21 cellular contexts compared by ENCODE assay signal in the genomic region with DNA sequence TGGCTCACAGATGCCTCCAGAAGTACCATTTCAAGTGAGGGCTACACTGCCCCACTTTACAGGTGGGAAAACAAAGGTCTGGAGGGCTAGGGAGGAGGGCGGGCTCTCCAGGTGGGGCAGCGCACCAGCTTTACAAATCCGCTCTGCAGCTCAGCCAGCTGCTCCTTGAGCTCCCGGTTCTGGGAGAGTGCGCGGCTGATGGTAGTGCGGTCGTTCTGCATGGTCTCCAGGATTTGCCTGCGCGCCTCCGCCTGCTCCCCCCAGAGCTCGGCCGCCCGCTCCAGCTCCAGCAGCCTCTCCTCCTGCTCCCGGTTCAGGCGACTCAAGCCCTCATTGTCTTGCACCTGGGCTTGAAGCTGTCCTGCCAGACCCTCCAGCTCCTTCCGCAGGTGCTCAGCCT. TPM values are rescaled to one million over a fixed set of nuclear protein-coding genes. Genes with fewer than 3 reads are reported as not detected.
A peak's percentile ranks its signal among the peaks of the same experiment; 100 is the strongest.
DNase-seq lines count a peak whose midpoint lies in the region; ATAC-seq, FAIRE-seq and TF ChIP-seq lines count a peak whose summit lies in the region.
"Had no signal": no experiment of that assay in that cellular context is flagged by ENCODE, and none has a peak within 500 bp of the region (broad histone marks: within the 10 kb centered on the region; RNA-seq: fewer than 3 reads in every experiment).

No MANE protein-coding gene starts in this region.

- H3K79me2 ChIP-seq in HepG2 (ENCODE audit: insufficient read depth, low read length): no peaks in the 10 kb centered on the region
- no peaks in the 10 kb centered on the region for H3K79me2 ChIP-seq in K562 (ENCODE audit: control insufficient read depth, insufficient read depth, low read length)
- H3K79me2 ChIP-seq in osteoblast (ENCODE audit: insufficient read depth, low read length): no peaks in the 10 kb centered on the region

- H3K4me3 ChIP-seq in HepG2 (replicated peaks in 1 of 3; ENCODE audit: insufficient read depth in 1 of 3, low read depth in 2 of 3, low read length in 3 of 3) (no peak overlapping the region), right lobe of liver (no peak overlapping the region), K562 (no peak overlapping the region), osteoblast (ENCODE audit: insufficient read depth, low read length) (no peak overlapping the region)
- H3K4me3 ChIP-seq: BLaER1 had no signal

- H4K20me1 ChIP-seq in HepG2 (ENCODE audit: insufficient read depth, low read length): no peaks in the 10 kb centered on the region
- H4K20me1 ChIP-seq in K562 (replicated peaks; ENCODE audit: control insufficient read depth, insufficient read depth, low read length): no peaks in the 10 kb centered on the region
- H4K20me1 ChIP-seq in osteoblast (ENCODE audit: insufficient read depth, low read length): peaks cover 31% of the 10 kb centered on the region

- no peak overlapping the region for H3K9ac ChIP-seq in HepG2 (ENCODE audit: insufficient read depth, low read depth, low read length)
- H3K9ac ChIP-seq in K562 (ENCODE audit: insufficient read depth in 1 of 2, low read depth in 2 of 2, low read length in 2 of 2): peak overlapping the region in 1 of 2 experiments; percentile 39; a peak in 1 of 4 replicates
- H3K9ac ChIP-seq: BLaER1 had no signal

- intact Hi-C loops in HepG2 (cut with micrococcal nuclease; ENCODE audit: unreplicated experiment) (no loop called here), right lobe of liver (cut with DNase I) (no loop called here), K562 (cut with micrococcal nuclease) (no loop called here)

- H3K4me2 ChIP-seq in HepG2 (ENCODE audit: low read depth, low read length) (no peak overlapping the region), K562 (ENCODE audit: insufficient read depth, low read length) (no peak overlapping the region), osteoblast (ENCODE audit: insufficient read depth, low read length) (no peak overlapping the region)
- H3K4me2 ChIP-seq: BLaER1 had no signal

- no TSS peak for BruUV-seq in HepG2 (replicated peaks; lab: Mats Ljungman, UMichigan)
- BruUV-seq in K562 (replicated peaks; lab: Mats Ljungman, UMichigan): no TSS peak

- CTCF ChIA-PET in HepG2 (lab: Yijun Ruan, JAX; ENCODE audit: low intra/inter-chr PET ratio, low total read pairs): no interaction called here
- CTCF ChIA-PET in K562 (lab: Yijun Ruan, JAX; ENCODE audit: low intra/inter-chr PET ratio): no interaction called here

- TF ChIP-seq POLR2A in HepG2 (IDR thresholded peaks at IDR 0.05; ENCODE audit: insufficient read depth in 1 of 2, low read depth in 2 of 2, low read length in 2 of 2) (no peak), right lobe of liver (IDR thresholded peaks at IDR 0.05) (no peak), K562 (conservative IDR thresholded peaks at IDR 0.05) (no peak)

- ATAC-seq in HepG2: no peak
- no peak for ATAC-seq in right lobe of liver
- ATAC-seq in K562: no peak
- no peak for ATAC-seq in HG03469 (IDR thresholded peaks at IDR 0.05; ENCODE audit: unreplicated experiment)
- ATAC-seq: CD8-positive, alpha-beta T cell had no signal

- H3K27me3 ChIP-seq in HepG2 (ENCODE audit: control insufficient read depth in 1 of 2, insufficient read depth in 2 of 2, low read length in 2 of 2) (no peaks in the 10 kb centered on the region), right lobe of liver (no peaks in the 10 kb centered on the region), K562 (ENCODE audit: control insufficient read depth in 2 of 2, insufficient read depth in 2 of 2, low read length in 2 of 2) (no peaks in the 10 kb centered on the region), osteoblast (ENCODE audit: insufficient read depth, low read length) (no peaks in the 10 kb centered on the region)
- H3K27me3 ChIP-seq: BLaER1 had no signal

- POLR2A ChIA-PET in HepG2 (lab: Yijun Ruan, JAX): no interaction called here
- POLR2A ChIA-PET in K562 (lab: Yijun Ruan, JAX): interaction anchor here (0.8 to 3.3 kb wide), 7 partner anchors 7 to 46 kb away, joined by 3 to 21 read pairs (median 8); a partner anchor contains a TSS

- TF ChIP-seq EP300 in HepG2 (IDR thresholded peaks at IDR 0.05; ENCODE audit: low read depth in 2 of 2, low read length in 2 of 2): no peak
- no peak for TF ChIP-seq EP300 in HepG2 (CRISPR knock-in tag; IDR thresholded peaks at IDR 0.05; ENCODE audit: borderline replicate concordance)
- TF ChIP-seq EP300 in K562 (IDR thresholded peaks at IDR 0.05; ENCODE audit: low read length): no peak

- no peak overlapping the region for H3K27ac ChIP-seq in HepG2 (ENCODE audit: extremely low read length, insufficient read depth, low read length)
- no peak overlapping the region for H3K27ac ChIP-seq in right lobe of liver
- H3K27ac ChIP-seq in K562 (ENCODE audit: extremely low read depth, low read depth, low read length): no peak overlapping the region
- H3K27ac ChIP-seq in osteoblast (ENCODE audit: low read depth, low read length): no peak overlapping the region
- H3K27ac ChIP-seq: 22Rv1, BLaER1, C4-2B had no signal

- H3K9me1 ChIP-seq in K562 (ENCODE audit: control insufficient read depth, insufficient read depth, low read length): no peaks in the 10 kb centered on the region

- H3K36me3 ChIP-seq in HepG2 (replicated peaks in 1 of 2; ENCODE audit: control insufficient read depth in 1 of 2, insufficient read depth in 2 of 2, low read length in 2 of 2) (peaks cover 31 to 65% of the 10 kb centered on the region in 2 experiments; a peak in 4 of 5 replicates), right lobe of liver (peaks cover 0 to 63% (median 44%) of the 10 kb centered on the region in 4 donors), K562 (ENCODE audit: control insufficient read depth, insufficient read depth, low read length) (peaks cover 83% of the 10 kb centered on the region), osteoblast (ENCODE audit: insufficient read depth, low read length) (peaks cover 88% of the 10 kb centered on the region)

- no peaks in the 10 kb centered on the region for H3K9me3 ChIP-seq in HepG2 (ENCODE audit: low read length)
- no peaks in the 10 kb centered on the region for H3K9me3 ChIP-seq in right lobe of liver
- H3K9me3 ChIP-seq in K562 (replicated peaks; ENCODE audit: control insufficient read depth, insufficient read depth, low read depth, low read length): no peaks in the 10 kb centered on the region
- no peaks in the 10 kb centered on the region for H3K9me3 ChIP-seq in osteoblast (ENCODE audit: low read depth, low read length)
- H3K9me3 ChIP-seq: BLaER1, Caco-2 had no signal

- TF ChIP-seq CTCF in HepG2 (CRISPR knock-in tag; IDR thresholded peaks at IDR 0.05): no peak
- TF ChIP-seq CTCF in right lobe of liver (IDR thresholded peaks at IDR 0.05): no peak
- TF ChIP-seq CTCF in K562 (IDR thresholded peaks at IDR 0.05 in 2 of 3, conservative IDR thresholded peaks at IDR 0.05 in 1 of 3; ENCODE audit: insufficient read depth in 2 of 3, low read depth in 1 of 3, low read length in 3 of 3): no peak
- TF ChIP-seq CTCF in osteoblast (IDR thresholded peaks at IDR 0.05; ENCODE audit: extremely low read depth, low read depth, low read length): no peak
- TF ChIP-seq CTCF in GM10266 (IDR thresholded peaks at IDR 0.05; ENCODE audit: control insufficient read depth, insufficient read depth, low read depth, missing control alignments): no peak

- no peak for FAIRE-seq in HepG2 (lab: Jason Lieb, UNC)
- no peak for FAIRE-seq in K562 (lab: Jason Lieb, UNC)
- FAIRE-seq: A204.1, D721Med, GM12892 had no signal

- H3K4me1 ChIP-seq in HepG2 (ENCODE audit: insufficient read depth, low read length): no peaks in the 10 kb centered on the region
- no peaks in the 10 kb centered on the region for H3K4me1 ChIP-seq in right lobe of liver
- H3K4me1 ChIP-seq in K562 (replicated peaks in 1 of 2; ENCODE audit: control insufficient read depth in 2 of 2, insufficient read depth in 2 of 2, low read length in 2 of 2): peaks cover 2 to 25% of the 10 kb centered on the region in 2 experiments; a peak in 4 of 5 replicates
- H3K4me1 ChIP-seq in osteoblast (ENCODE audit: insufficient read depth, low read length): no peaks in the 10 kb centered on the region
- H3K4me1 ChIP-seq: BLaER1, Caco-2 had no signal

- no peak overlapping the region for H2AFZ ChIP-seq in HepG2 (ENCODE audit: low read length)
- no peak overlapping the region for H2AFZ ChIP-seq in K562 (ENCODE audit: low read depth, low read length)
- no peak overlapping the region for H2AFZ ChIP-seq in osteoblast (ENCODE audit: low read length)

- TF ChIP-seq RAD21 in HepG2 (CRISPR knock-in tag; IDR thresholded peaks at IDR 0.05) (no peak), K562 (CRISPR knock-in tag; conservative IDR thresholded peaks at IDR 0.05 in 1 of 2, IDR thresholded peaks at IDR 0.05 in 1 of 2) (no peak)

- DNase-seq in HepG2 (ENCODE audit: low spot score) (no peak), right lobe of liver (no peak), K562 (ENCODE audit: extremely low read depth in 1 of 4, low spot score in 3 of 4) (no peak), osteoblast (ENCODE audit: insufficient read length, low spot score, missing footprints) (peak; percentile 52), GM10266 (ENCODE audit: extremely low spot score) (no peak)
- DNase-seq: Caco-2; CD4-positive, CD25-positive, alpha-beta regulatory T cell; CD8-positive, alpha-beta T cell; DMS 273 treated with DMSO at 0.1 percent for 48 hours; DMS79 treated with DMSO at 0.1 percent for 48 hours; GF-D8; GOT3; H7; HCEC 1CT had no signal

- 100% methylated on average over 2 of the region's 17 CpGs for WGBS in HepG2 (ENCODE audit: low lambda C conversion rate)
- 100% methylated on average over 1 of the region's 17 CpGs for WGBS in right lobe of liver (ENCODE audit: insufficient coverage, low coverage, low lambda C conversion rate, missing lambda C conversion rate)
- WGBS in K562 (ENCODE audit: insufficient coverage, low coverage, missing lambda C conversion rate): 94% methylated on average over 17 of the region's 17 CpGs

- in situ Hi-C loops in HepG2 (cut with HindIII; ENCODE audit: extremely low pct_ligation_motif_present, low pct_unique_long_range_greater_than_20kb) (no loop called here), K562 (cut with MboI) (no loop called here)

RNA-seq across cellular contexts. Expression of a gene that starts 15.5 kb away (rescaled TPM):
- 35.4 and 45.8 TPM in 2 replicates for total RNA-seq in HepG2 (2016; rRNA removed; fragmentation: Illumina TruSeq; extraction: Trizol)
- 6.4 and 8.4 TPM in 2 replicates for total RNA-seq in HepG2 (2016; cell fraction: cytosol; rRNA removed; fragmentation: Illumina TruSeq; extraction: Trizol; ENCODE audit: low read depth)
- total RNA-seq in HepG2 (2016; cell fraction: insoluble cytoplasmic fraction; rRNA removed; fragmentation: Illumina TruSeq; extraction: Trizol): 31.1 and 49.9 TPM in 2 replicates
- total RNA-seq in HepG2 (2016; cell fraction: membrane; rRNA removed; fragmentation: Illumina TruSeq; extraction: Trizol): 10.9 and 13.1 TPM in 2 replicates
- total RNA-seq in HepG2 (2016; cell fraction: nucleus; rRNA removed; fragmentation: Illumina TruSeq; extraction: Trizol): 42.8 and 46.0 TPM in 2 replicates
- 43.0 and 45.3 TPM in 2 replicates for polyA plus RNA-seq in HepG2 (2011; rRNA removed)
- polyA plus RNA-seq in HepG2 (2011; cell fraction: cytosol; rRNA removed): 21.2 and 23.8 TPM in 2 replicates
- 61.8 and 75.6 TPM in 2 replicates for polyA plus RNA-seq in HepG2 (2011; cell fraction: nucleus; rRNA removed)
- polyA plus RNA-seq in HepG2 (2012): 38.1 and 47.2 TPM in 2 replicates
- 2.0 and 2.7 TPM in 2 replicates for polyA plus RNA-seq in HepG2 (2016; cell fraction: cytosol; fragmentation: Illumina TruSeq; extraction: Trizol; ENCODE audit: low read depth)
- polyA plus RNA-seq in HepG2 (2016; cell fraction: insoluble cytoplasmic fraction; fragmentation: Illumina TruSeq; extraction: Trizol; ENCODE audit: low read depth): 30.5 and 39.7 TPM in 2 replicates
- polyA plus RNA-seq in HepG2 (2016; cell fraction: membrane; fragmentation: Illumina TruSeq; extraction: Trizol; ENCODE audit: low read depth): 4.6 and 5.4 TPM in 2 replicates
- polyA plus RNA-seq in HepG2 (2016; cell fraction: nucleus; fragmentation: Illumina TruSeq; extraction: Trizol; ENCODE audit: insufficient read depth, low read depth): 113 and 115 TPM in 2 replicates
- polyA minus RNA-seq in HepG2 (2011; rRNA and poly(A)+ RNA removed; ENCODE audit: low replicate concordance): 35.4 and 37.7 TPM in 2 replicates
- polyA minus RNA-seq in HepG2 (2011; cell fraction: cytosol; rRNA and poly(A)+ RNA removed): 20.2 and 23.6 TPM in 2 replicates
- polyA minus RNA-seq in HepG2 (2011; cell fraction: nucleus; rRNA and poly(A)+ RNA removed): 62.4 and 64.2 TPM in 2 replicates
- 10 to 100 TPM; 25.0 to 53.0 (median 35.5) TPM for total RNA-seq in right lobe of liver
- 623 and 716 TPM in 2 replicates for total RNA-seq in K562 (2011; cell fraction: chromatin; rRNA removed; ENCODE audit: low replicate concordance)
- 264 and 268 TPM in 2 replicates for total RNA-seq in K562 (2011; cell fraction: nucleolus; rRNA removed)
- total RNA-seq in K562 (2011; cell fraction: nucleoplasm; rRNA removed): 448 and 517 TPM in 2 replicates
- total RNA-seq in K562 (2014; rRNA removed): 101 and 116 TPM in 2 replicates
- 70.7 and 80.5 TPM in 2 replicates for total RNA-seq in K562 (2014; rRNA removed; fragmentation: Illumina TruSeq; extraction: Trizol)
- 69.2 and 75.1 TPM in 2 replicates for total RNA-seq in K562 (2015; rRNA removed; fragmentation: Illumina TruSeq; extraction: Trizol)
- 91.3 and 109 TPM in 2 replicates for total RNA-seq in K562 (2021)
- polyA plus RNA-seq in K562 (2011; rRNA removed): 76.0 and 137 TPM in 2 replicates
- 48.9 and 79.1 TPM in 2 replicates for polyA plus RNA-seq in K562 (2011; cell fraction: cytosol; rRNA removed)
- 143 and 177 TPM in 2 replicates for polyA plus RNA-seq in K562 (2011; cell fraction: nucleus; rRNA removed)
- polyA plus RNA-seq in K562 (2012): 75.8 and 115 TPM in 2 replicates
- 117 and 122 TPM in 2 replicates for polyA plus RNA-seq in K562 (2014; fragmentation: Illumina TruSeq; extraction: Trizol)
- 10 to 100 TPM; 15.7 to 21.9 TPM for polyA plus RNA-seq in K562 (2014; fragmentation: Nextera tagmentation; extraction: Ambion mirVana)
- polyA plus RNA-seq in K562 (2014; rRNA removed): 98.1 and 138 TPM in 2 replicates
- 69.9 and 111 TPM in 2 replicates for polyA minus RNA-seq in K562 (2011; rRNA and poly(A)+ RNA removed)
- polyA minus RNA-seq in K562 (2011; cell fraction: cytosol; rRNA and poly(A)+ RNA removed): 40.1 and 56.7 TPM in 2 replicates
- polyA minus RNA-seq in K562 (2011; cell fraction: nucleus; rRNA and poly(A)+ RNA removed): 86.6 and 165 TPM in 2 replicates
- total RNA-seq in osteoblast: 121 and 137 TPM in 2 replicates

RNA-seq across cellular contexts. Expression of a gene that starts 15.7 kb away (rescaled TPM):
- total RNA-seq in HepG2 (2016; rRNA removed; fragmentation: Illumina TruSeq; extraction: Trizol) (39.2 and 46.5 TPM in 2 replicates), right lobe of liver (10 to 100 TPM; 10.8 to 17.3 (median 14.3) TPM), K562 (2014; rRNA removed) (105 and 106 TPM in 2 replicates), K562 (2014; rRNA removed; fragmentation: Illumina TruSeq; extraction: Trizol) (82.6 and 86.7 TPM in 2 replicates), K562 (2015; rRNA removed; fragmentation: Illumina TruSeq; extraction: Trizol) (93.9 and 94.3 TPM in 2 replicates), K562 (2021) (72.3 and 77.3 TPM in 2 replicates), osteoblast (19.2 and 20.3 TPM in 2 replicates)
- 10.4 and 11.6 TPM in 2 replicates for total RNA-seq in HepG2 (2016; cell fraction: cytosol; rRNA removed; fragmentation: Illumina TruSeq; extraction: Trizol; ENCODE audit: low read depth)
- total RNA-seq in HepG2 (2016; cell fraction: insoluble cytoplasmic fraction; rRNA removed; fragmentation: Illumina TruSeq; extraction: Trizol): 42.5 and 47.8 TPM in 2 replicates
- total RNA-seq in HepG2 (2016; cell fraction: membrane; rRNA removed; fragmentation: Illumina TruSeq; extraction: Trizol): 25.1 and 25.9 TPM in 2 replicates
- 15.1 and 18.1 TPM in 2 replicates for total RNA-seq in HepG2 (2016; cell fraction: nucleus; rRNA removed; fragmentation: Illumina TruSeq; extraction: Trizol)
- polyA plus RNA-seq in HepG2 (2011; rRNA removed) (41.0 and 48.7 TPM in 2 replicates), K562 (2011; rRNA removed) (121 and 145 TPM in 2 replicates), K562 (2014; fragmentation: Illumina TruSeq; extraction: Trizol) (95.9 and 104 TPM in 2 replicates), K562 (2014; fragmentation: Nextera tagmentation; extraction: Ambion mirVana) (100 to 1,000 TPM in 1 of 2 experiments, 10 to 100 TPM in 1; 62.8 to 133 TPM), K562 (2014; rRNA removed) (121 and 141 TPM in 2 replicates)
- 45.9 and 57.9 TPM in 2 replicates for polyA plus RNA-seq in HepG2 (2011; cell fraction: cytosol; rRNA removed)
- polyA plus RNA-seq in HepG2 (2011; cell fraction: nucleus; rRNA removed): 18.6 and 19.1 TPM in 2 replicates
- polyA plus RNA-seq in HepG2 (2012): 22.3 and 22.7 TPM in 2 replicates
- polyA plus RNA-seq in HepG2 (2016; cell fraction: cytosol; fragmentation: Illumina TruSeq; extraction: Trizol; ENCODE audit: low read depth): 16.0 and 21.0 TPM in 2 replicates
- 58.7 and 61.9 TPM in 2 replicates for polyA plus RNA-seq in HepG2 (2016; cell fraction: insoluble cytoplasmic fraction; fragmentation: Illumina TruSeq; extraction: Trizol; ENCODE audit: low read depth)
- 28.9 and 29.7 TPM in 2 replicates for polyA plus RNA-seq in HepG2 (2016; cell fraction: membrane; fragmentation: Illumina TruSeq; extraction: Trizol; ENCODE audit: low read depth)
- polyA plus RNA-seq in HepG2 (2016; cell fraction: nucleus; fragmentation: Illumina TruSeq; extraction: Trizol; ENCODE audit: insufficient read depth, low read depth): 30.7 and 35.4 TPM in 2 replicates
- polyA minus RNA-seq in HepG2 (2011; rRNA and poly(A)+ RNA removed; ENCODE audit: low replicate concordance): 15.4 and 63.7 TPM in 2 replicates
- 4.9 and 5.7 TPM in 2 replicates for polyA minus RNA-seq in HepG2 (2011; cell fraction: cytosol; rRNA and poly(A)+ RNA removed)
- 6.8 and 9.6 TPM in 2 replicates for polyA minus RNA-seq in HepG2 (2011; cell fraction: nucleus; rRNA and poly(A)+ RNA removed)
- total RNA-seq in K562 (2011; cell fraction: chromatin; rRNA removed; ENCODE audit: low replicate concordance): 31.0 and 60.5 TPM in 2 replicates
- total RNA-seq in K562 (2011; cell fraction: nucleolus; rRNA removed): 37.1 and 42.7 TPM in 2 replicates
- total RNA-seq in K562 (2011; cell fraction: nucleoplasm; rRNA removed): 33.4 and 47.4 TPM in 2 replicates
- polyA plus RNA-seq in K562 (2011; cell fraction: cytosol; rRNA removed): 151 and 164 TPM in 2 replicates
- polyA plus RNA-seq in K562 (2011; cell fraction: nucleus; rRNA removed): 39.9 and 61.7 TPM in 2 replicates
- 91.8 and 104 TPM in 2 replicates for polyA plus RNA-seq in K562 (2012)
- polyA minus RNA-seq in K562 (2011; rRNA and poly(A)+ RNA removed): 51.5 and 51.7 TPM in 2 replicates
- polyA minus RNA-seq in K562 (2011; cell fraction: cytosol; rRNA and poly(A)+ RNA removed): 22.0 and 22.2 TPM in 2 replicates
- 11.6 and 14.9 TPM in 2 replicates for polyA minus RNA-seq in K562 (2011; cell fraction: nucleus; rRNA and poly(A)+ RNA removed)

RNA-seq across cellular contexts. Expression of a gene that starts 57.2 kb away (rescaled TPM):
- total RNA-seq in HepG2 (2016; rRNA removed; fragmentation: Illumina TruSeq; extraction: Trizol): 0.13 and 0.15 TPM in 2 replicates
- 0.10 TPM in 1 of 2 replicates, not detected in the other for total RNA-seq in HepG2 (2016; cell fraction: cytosol; rRNA removed; fragmentation: Illumina TruSeq; extraction: Trizol; ENCODE audit: low read depth)
- 0.15 TPM in 1 of 2 replicates, not detected in the other for total RNA-seq in HepG2 (2016; cell fraction: insoluble cytoplasmic fraction; rRNA removed; fragmentation: Illumina TruSeq; extraction: Trizol)
- 0.21 TPM in 1 of 2 replicates, not detected in the other for total RNA-seq in HepG2 (2016; cell fraction: membrane; rRNA removed; fragmentation: Illumina TruSeq; extraction: Trizol)
- total RNA-seq in HepG2 (2016; cell fraction: nucleus; rRNA removed; fragmentation: Illumina TruSeq; extraction: Trizol): 0.22 and 0.38 TPM in 2 replicates
- polyA plus RNA-seq in HepG2 (2011; rRNA removed): 0.58 and 0.91 TPM in 2 replicates
- polyA plus RNA-seq in HepG2 (2011; cell fraction: cytosol; rRNA removed): 0.10 and 0.23 TPM in 2 replicates
- 5.5 and 6.4 TPM in 2 replicates for polyA plus RNA-seq in HepG2 (2011; cell fraction: nucleus; rRNA removed)
- polyA plus RNA-seq in HepG2 (2012): 1.1 and 1.8 TPM in 2 replicates
- polyA plus RNA-seq in HepG2 (2016; cell fraction: cytosol; fragmentation: Illumina TruSeq; extraction: Trizol; ENCODE audit: low read depth): 0.06 and 2.2 TPM in 2 replicates
- polyA plus RNA-seq in HepG2 (2016; cell fraction: insoluble cytoplasmic fraction; fragmentation: Illumina TruSeq; extraction: Trizol; ENCODE audit: low read depth): 0.17 and 0.45 TPM in 2 replicates
- polyA plus RNA-seq in HepG2 (2016; cell fraction: membrane; fragmentation: Illumina TruSeq; extraction: Trizol; ENCODE audit: low read depth): 0.13 TPM in 1 of 2 replicates, not detected in the other
- 0.47 and 1.9 TPM in 2 replicates for polyA plus RNA-seq in HepG2 (2016; cell fraction: nucleus; fragmentation: Illumina TruSeq; extraction: Trizol; ENCODE audit: insufficient read depth, low read depth)
- 2.0 and 4.0 TPM in 2 replicates for polyA minus RNA-seq in HepG2 (2011; rRNA and poly(A)+ RNA removed; ENCODE audit: low replicate concordance)
- polyA minus RNA-seq in HepG2 (2011; cell fraction: cytosol; rRNA and poly(A)+ RNA removed): 0.69 TPM in 1 of 2 replicates, not detected in the other
- polyA minus RNA-seq in HepG2 (2011; cell fraction: nucleus; rRNA and poly(A)+ RNA removed): 5.0 and 6.2 TPM in 2 replicates
- total RNA-seq in right lobe of liver: 1 to 10 TPM in 4 of 6 experiments, under 1 TPM in 2; 0.43 to 3.1 (median 1.8) TPM
- 88.0 and 181 TPM in 2 replicates for total RNA-seq in K562 (2011; cell fraction: chromatin; rRNA removed; ENCODE audit: low replicate concordance)
- total RNA-seq in K562 (2011; cell fraction: nucleolus; rRNA removed): 88.4 and 99.1 TPM in 2 replicates
- 92.3 and 124 TPM in 2 replicates for total RNA-seq in K562 (2011; cell fraction: nucleoplasm; rRNA removed)
- 6.6 and 7.9 TPM in 2 replicates for total RNA-seq in K562 (2014; rRNA removed)
- total RNA-seq in K562 (2014; rRNA removed; fragmentation: Illumina TruSeq; extraction: Trizol): 4.5 and 5.2 TPM in 2 replicates
- 8.4 and 9.1 TPM in 2 replicates for total RNA-seq in K562 (2015; rRNA removed; fragmentation: Illumina TruSeq; extraction: Trizol)
- 20.7 and 23.1 TPM in 2 replicates for total RNA-seq in K562 (2021)
- 9.5 and 33.1 TPM in 2 replicates for polyA plus RNA-seq in K562 (2011; rRNA removed)
- 7.7 and 11.1 TPM in 2 replicates for polyA plus RNA-seq in K562 (2011; cell fraction: cytosol; rRNA removed)
- 108 and 126 TPM in 2 replicates for polyA plus RNA-seq in K562 (2011; cell fraction: nucleus; rRNA removed)
- polyA plus RNA-seq in K562 (2012): 15.9 and 25.7 TPM in 2 replicates
- polyA plus RNA-seq in K562 (2014; fragmentation: Illumina TruSeq; extraction: Trizol): 10.0 and 15.5 TPM in 2 replicates
- under 1 TPM; 0.39 to 0.58 TPM for polyA plus RNA-seq in K562 (2014; fragmentation: Nextera tagmentation; extraction: Ambion mirVana)
- polyA plus RNA-seq in K562 (2014; rRNA removed): 17.6 TPM in 2 replicates
- polyA minus RNA-seq in K562 (2011; rRNA and poly(A)+ RNA removed): 19.1 and 29.6 TPM in 2 replicates
- polyA minus RNA-seq in K562 (2011; cell fraction: cytosol; rRNA and poly(A)+ RNA removed): 6.7 and 22.4 TPM in 2 replicates
- polyA minus RNA-seq in K562 (2011; cell fraction: nucleus; rRNA and poly(A)+ RNA removed): 55.2 and 137 TPM in 2 replicates
- total RNA-seq in osteoblast: 3.6 and 6.5 TPM in 2 replicates
- polyA plus RNA-seq: CD4-positive, CD25-positive, alpha-beta regulatory T cell had no signal
